10 cellular contexts compared by ENCODE assay signal in genomic region chr19:4393947-4394590, GRCh38. TPM values are rescaled to one million over a fixed set of nuclear protein-coding genes. Genes with fewer than 3 reads are reported as not detected.
DNase-seq lines count a peak whose midpoint lies in the region; ATAC-seq and TF ChIP-seq lines count a peak whose summit lies in the region.
"Had no signal": no experiment of that assay in that cellular context is flagged by ENCODE, and none has a peak within 500 bp of the region (broad histone marks: within the 10 kb centered on the region; RNA-seq: fewer than 3 reads in every experiment).

No MANE protein-coding gene starts in this region.

- TF ChIP-seq CTCF in H9 (conservative IDR thresholded peaks at IDR 0.05), result no peak
- TF ChIP-seq CTCF in nephron (IDR thresholded peaks at IDR 0.05; ENCODE audit: unreplicated experiment in 3 of 3), result no peak

- no peak overlapping the region for H4K5ac ChIP-seq in H9 (ENCODE audit: insufficient read length, low read depth, low read length)

- H3K14ac ChIP-seq in H9 (ENCODE audit: insufficient read depth, low read length), result no peak overlapping the region

- no peak overlapping the region for H2BK120ac ChIP-seq in H9 (ENCODE audit: low read depth, low read length, poor library complexity, severe bottlenecking)

- H3K79me2 ChIP-seq in H9 (ENCODE audit: insufficient read depth, low read length), result peaks cover 30% of the 10 kb centered on the region; the same call in 1 of the 2 replicates

- no peaks in the 10 kb centered on the region; the same call in 1 of the 2 replicates for H3K4me1 ChIP-seq in H9 (ENCODE audit: insufficient read depth, low read length)
- H3K4me1 ChIP-seq in effector memory CD4-positive, alpha-beta T cell (ENCODE audit: control insufficient read depth, insufficient read depth, low read length, poor library complexity, severe bottlenecking), result peaks cover 26% of the 10 kb centered on the region

- no peak overlapping the region for H2BK15ac ChIP-seq in H9 (ENCODE audit: low read depth, low read length)

- H3K27ac Mint-ChIP-seq in H9 (peak overlapping the region; percentile 50 to 92 (median 63); a peak in 4 of 7 replicates), nephron (peak overlapping the region; percentile 53 to 82 (median 71))
- H3K27ac Mint-ChIP-seq in dendritic cell treated with granulocyte-macrophage colony-stimulating factor and Interleukin-4, amounts not matched to agents 40 ng/mL and 50 ng/mL, for 4 days, result peak overlapping the region; percentile 68

- H3K18ac ChIP-seq in H9 (ENCODE audit: insufficient read length, low read depth, low read length), result no peak overlapping the region

- WGBS in H9 (ENCODE audit: extremely low coverage, insufficient read length, low lambda C conversion rate), result no CpG with 5 or more reads among the region's 8 CpGs

- H3K9me3 Mint-ChIP-seq in H9 (no peaks in the 10 kb centered on the region), nephron (no peaks in the 10 kb centered on the region)
- H3K9me3 Mint-ChIP-seq in dendritic cell treated with granulocyte-macrophage colony-stimulating factor and Interleukin-4, amounts not matched to agents 40 ng/mL and 50 ng/mL, for 4 days, result no peaks in the 10 kb centered on the region

- H3K4me2 ChIP-seq in H9 (ENCODE audit: insufficient read depth, insufficient read length, low read length), result no peak overlapping the region

- H4K20me1 ChIP-seq in H9 (ENCODE audit: control insufficient read depth, insufficient read depth, insufficient read length), result no peaks in the 10 kb centered on the region

- no peak overlapping the region for H3K27ac ChIP-seq in H9 (ENCODE audit: insufficient read length, low read depth, low read length)
- no peak overlapping the region for H3K27ac ChIP-seq in effector memory CD4-positive, alpha-beta T cell (ENCODE audit: insufficient read depth, low read length, poor library complexity, severe bottlenecking)

- H3K23ac ChIP-seq in H9 (ENCODE audit: insufficient read length, low read depth, low read length), result no peak overlapping the region

- no peak overlapping the region for H3K4ac ChIP-seq in H9 (ENCODE audit: low read depth, low read length)

- no peaks in the 10 kb centered on the region for H3K27me3 ChIP-seq in H9 (ENCODE audit: insufficient read depth, low read length)
- H3K27me3 ChIP-seq in effector memory CD4-positive, alpha-beta T cell (replicated peaks; ENCODE audit: control insufficient read depth, insufficient read depth, low read length, poor library complexity, severe bottlenecking), result no peaks in the 10 kb centered on the region

- no peak overlapping the region for H4K91ac ChIP-seq in H9 (ENCODE audit: insufficient read length, low read depth, low read length)

- H3K4me1 Mint-ChIP-seq in H9 (peaks cover 48 to 59% of the 10 kb centered on the region in 2 experiments), nephron (peaks cover 64% of the 10 kb centered on the region)
- peaks cover 91% of the 10 kb centered on the region for H3K4me1 Mint-ChIP-seq in dendritic cell treated with granulocyte-macrophage colony-stimulating factor and Interleukin-4, amounts not matched to agents 40 ng/mL and 50 ng/mL, for 4 days (ENCODE audit: low read depth)

- H3K36me3 Mint-ChIP-seq in H9 (ENCODE audit: insufficient read depth in 1 of 3, low read depth in 3 of 3), result peaks cover 5 to 25% (median 25%) of the 10 kb centered on the region in 3 experiments; a peak in 6 of 7 replicates
- H3K36me3 Mint-ChIP-seq in dendritic cell treated with granulocyte-macrophage colony-stimulating factor and Interleukin-4, amounts not matched to agents 40 ng/mL and 50 ng/mL, for 4 days (ENCODE audit: low read depth), result peaks cover 91% of the 10 kb centered on the region
- peaks cover 17% of the 10 kb centered on the region for H3K36me3 Mint-ChIP-seq in nephron (ENCODE audit: low read depth)

- H2AK5ac ChIP-seq in H9 (ENCODE audit: insufficient read length, low read length), result no peak overlapping the region

- H2BK20ac ChIP-seq in H9 (ENCODE audit: low read depth, low read length, poor library complexity, severe bottlenecking), result no peak overlapping the region

- peaks cover 24% of the 10 kb centered on the region for H3K36me3 ChIP-seq in effector memory CD4-positive, alpha-beta T cell (ENCODE audit: control insufficient read depth, insufficient read depth, low read length)

- no peak overlapping the region for H3T11ph ChIP-seq in H9 (ENCODE audit: low read length)

- no peak overlapping the region for H3K56ac ChIP-seq in H9 (ENCODE audit: insufficient read length, low read depth, low read length)

- no peak overlapping the region for H4K8ac ChIP-seq in H9 (replicated peaks; ENCODE audit: insufficient read length, low read depth, low read length)

- no peak overlapping the region for H2BK12ac ChIP-seq in H9 (ENCODE audit: insufficient read length, low read depth, low read length)

- peaks cover 17% of the 10 kb centered on the region for H3K79me1 ChIP-seq in H9 (ENCODE audit: insufficient read depth, low read depth, low read length, poor library complexity, severe bottlenecking)

- no peak for ATAC-seq in HG02981 (IDR thresholded peaks at IDR 0.05; ENCODE audit: unreplicated experiment)

- no peak overlapping the region for H3K4me3 ChIP-seq in effector memory CD4-positive, alpha-beta T cell (ENCODE audit: insufficient read depth, low read depth, low read length, poor library complexity, severe bottlenecking)

- no peaks in the 10 kb centered on the region for H3K23me2 ChIP-seq in H9 (ENCODE audit: insufficient read length, low read depth, low read length, poor library complexity, severe bottlenecking)

- H2AFZ ChIP-seq in H9 (ENCODE audit: low read length), result no peak overlapping the region

- H3K4me3 Mint-ChIP-seq in H9 (peak overlapping the region in 1 of 2 experiments; percentile 59; a peak in 2 of 5 replicates), nephron (peak overlapping the region; percentile 2 to 32 (median 8))
- H3K4me3 Mint-ChIP-seq in dendritic cell treated with granulocyte-macrophage colony-stimulating factor and Interleukin-4, amounts not matched to agents 40 ng/mL and 50 ng/mL, for 4 days, result no peak overlapping the region

- H3K9me3 ChIP-seq in H9 (ENCODE audit: control insufficient read depth, low read depth, low read length), result no peaks in the 10 kb centered on the region
- H3K9me3 ChIP-seq in effector memory CD4-positive, alpha-beta T cell (ENCODE audit: control insufficient read depth, low read length), result no peaks in the 10 kb centered on the region

- H2BK5ac ChIP-seq in H9 (ENCODE audit: insufficient read length, low read length), result no peak overlapping the region

- DNase-seq in AG08395 (ENCODE audit: low spot score) (peak; percentile 73), H9 (no peak), SHP77 (lab: John Stamatoyannopoulos, UW) (no peak), H4 (ENCODE audit: low spot score) (no peak)
- no peak for DNase-seq in effector memory CD4-positive, alpha-beta T cell
- DNase-seq: NCI-H2029, occipital lobe had no signal

- no peak overlapping the region for H3K9ac ChIP-seq in H9 (ENCODE audit: extremely low read depth, insufficient read length, low read length)

- H3K27me3 Mint-ChIP-seq in H9 (ENCODE audit: low read depth), result no peaks in the 10 kb centered on the region; the same call in 1 of the 2 replicates
- no peaks in the 10 kb centered on the region for H3K27me3 Mint-ChIP-seq in dendritic cell treated with granulocyte-macrophage colony-stimulating factor and Interleukin-4, amounts not matched to agents 40 ng/mL and 50 ng/mL, for 4 days
- H3K27me3 Mint-ChIP-seq in nephron (ENCODE audit: low read depth), result no peaks in the 10 kb centered on the region

- intact Hi-C loops in dendritic cell treated with granulocyte-macrophage colony-stimulating factor and Interleukin-4, amounts not matched to agents 40 ng/mL and 50 ng/mL, for 4 days (cut with micrococcal nuclease), result no loop called here

RNA-seq across cellular contexts. Expression of gene SH3GL1, which starts 6.3 kb away (rescaled TPM):
- 85.5 TPM in 2 replicates for total RNA-seq in H9 (2021)
- 34.1 TPM in 2 replicates for total RNA-seq in H4 (2014; rRNA removed; shearing (Covaris generic))

RNA-seq across cellular contexts. Expression of gene CHAF1A, which starts 8.4 kb away (rescaled TPM):
- total RNA-seq in H9 (2021), result 143 and 148 TPM in 2 replicates
- 18.6 and 19.0 TPM in 2 replicates for total RNA-seq in H4 (2014; rRNA removed; shearing (Covaris generic))

RNA-seq across cellular contexts. Expression of gene MPND, which starts 50.7 kb away (rescaled TPM):
- 37.0 and 38.2 TPM in 2 replicates for total RNA-seq in H9 (2021)
- 1.7 and 2.9 TPM in 2 replicates for total RNA-seq in H4 (2014; rRNA removed; shearing (Covaris generic))

RNA-seq across cellular contexts. Expression of gene STAP2, which starts 55.4 kb away (rescaled TPM):
- total RNA-seq in H9 (2021), result 19.0 and 20.2 TPM in 2 replicates
- 0.19 and 0.78 TPM in 2 replicates for total RNA-seq in H4 (2014; rRNA removed; shearing (Covaris generic))
